ENCODE assay signal across 8 cellular contexts in genomic region chr7:72829291-72829963, GRCh38. TPM values are rescaled to one million over a fixed set of nuclear protein-coding genes. Genes with fewer than 3 reads are reported as not detected.
DNase-seq lines count a peak whose midpoint lies in the region; ATAC-seq and TF ChIP-seq lines count a peak whose summit lies in the region.
"Not testable (repeated sequence)": the region's sequence is repeated elsewhere in the genome, so short reads cannot be mapped to it uniquely, and the experiment has no call there.

No MANE protein-coding gene starts in this region.

- H3K9me3 ChIP-seq in SK-N-SH, result not testable (repeated sequence)

- H2AFZ ChIP-seq in SK-N-SH (ENCODE audit: low read depth), result peak overlapping the region; percentile 70; the same call in 1 of the 2 replicates

- not testable (repeated sequence) for H3K27me3 ChIP-seq in SK-N-SH (ENCODE audit: insufficient read depth)

- H3K27ac ChIP-seq in SK-N-SH (ENCODE audit: low read depth in 2 of 2, low read length in 1 of 2), result peak overlapping the region; percentile 69 to 93
- peak overlapping the region; percentile 89 for H3K27ac ChIP-seq in temporal lobe (ENCODE audit: low read depth, low read length)

- not testable (repeated sequence) for TF ChIP-seq CTCF in GM10248 (IDR thresholded peaks at IDR 0.05; ENCODE audit: control extremely low read depth, extremely low read depth, low read depth, missing control alignments); SK-N-SH (IDR thresholded peaks at IDR 0.05)

- POLR2A ChIA-PET in GM10248 (lab: Yijun Ruan, JAX) (interaction anchor here (0.5 to 1.2 kb wide), 2 partner anchors 9 to 93 kb away, joined by 3 to 5 read pairs; no protein-coding TSS in a partner anchor), SK-N-SH (lab: Yijun Ruan, JAX) (interaction anchor here (0.6 kb wide), 1 partner anchor 91 kb away, joined by 3 read pairs; no protein-coding TSS in a partner anchor)

- peak overlapping the region; percentile 67 to 96 for H3K4me3 ChIP-seq in SK-N-SH (ENCODE audit: low read depth in 2 of 2, low read length in 1 of 2)

- H3K79me2 ChIP-seq in SK-N-SH (ENCODE audit: insufficient read depth), result peaks cover 57% of the 10 kb centered on the region

- H4K20me1 ChIP-seq in SK-N-SH (ENCODE audit: insufficient read depth), result not testable (repeated sequence)

- peak; percentile 49 for ATAC-seq in HG02610 (IDR thresholded peaks at IDR 0.05; ENCODE audit: unreplicated experiment)
- peak; percentile 62 to 64 for ATAC-seq in activated naive CD4-positive, alpha-beta T cell treated with anti-CD3 and anti-CD28 coated beads, Interleukin-2, amount 50 U/mL, for 72 hours

- H3K36me3 Mint-ChIP-seq in activated naive CD4-positive, alpha-beta T cell treated with anti-CD3 and anti-CD28 coated beads, Interleukin-2, amount 50 U/mL, for 72 hours, result peaks cover 17 to 25% of the 10 kb centered on the region in 2 donors

- H3K4me1 ChIP-seq in SK-N-SH (ENCODE audit: control insufficient read depth in 1 of 2, insufficient read depth in 2 of 2, low read depth in 1 of 2, low read length in 1 of 2), result not testable (repeated sequence)

- H3K9ac ChIP-seq in SK-N-SH, result peak overlapping the region; percentile 82

- not testable (repeated sequence) for H3K9me2 ChIP-seq in SK-N-SH

- peak overlapping the region; percentile 93 to 97 for H3K27ac Mint-ChIP-seq in activated naive CD4-positive, alpha-beta T cell treated with anti-CD3 and anti-CD28 coated beads, Interleukin-2, amount 50 U/mL, for 72 hours

- not testable (repeated sequence) for H3K9me3 Mint-ChIP-seq in activated naive CD4-positive, alpha-beta T cell treated with anti-CD3 and anti-CD28 coated beads, Interleukin-2, amount 50 U/mL, for 72 hours

- peaks cover 35% of the 10 kb centered on the region for H3F3A ChIP-seq in SK-N-SH (replicated peaks; ENCODE audit: insufficient read depth)

- TF ChIP-seq RAD21 in SK-N-SH (IDR thresholded peaks at IDR 0.05; ENCODE audit: low read length), result not testable (repeated sequence)

- H3K4me2 ChIP-seq in SK-N-SH, result peak overlapping the region; percentile 83

- WGBS in SK-N-SH (ENCODE audit: low lambda C conversion rate), result under 1% methylated on average over 56 of the region's 58 CpGs

- H3K36me3 ChIP-seq in SK-N-SH (replicated peaks in 1 of 2; ENCODE audit: control insufficient read depth in 1 of 2, insufficient read depth in 2 of 2, low read length in 1 of 2), result peaks cover 13 to 36% of the 10 kb centered on the region in 2 experiments

- CTCF ChIA-PET in GM10248 (lab: Yijun Ruan, JAX) (interaction anchor here (0.7 to 1.2 kb wide), 2 partner anchors 9 to 86 kb away, joined by 3 read pairs; no protein-coding TSS in a partner anchor), SK-N-SH (lab: Yijun Ruan, JAX) (interaction anchor here (0.7 to 1.8 kb wide), 3 partner anchors 9 to 90 kb away, joined by 4 to 13 read pairs (median 4); no protein-coding TSS in a partner anchor)

- DNase-seq in GM10248 (ENCODE audit: extremely low spot score), result peak; percentile 78
- peak; percentile 100 for DNase-seq in NCI-H1092 (lab: John Stamatoyannopoulos, UW)
- peak; percentile 84 for DNase-seq in SK-N-SH
- peak; percentile 93 to 97 for DNase-seq in activated naive CD4-positive, alpha-beta T cell treated with anti-CD3 and anti-CD28 coated beads, Interleukin-2, amount 50 U/mL, for 72 hours (ENCODE audit: low spot score in 2 of 2)
- peak; percentile 98 for DNase-seq in glomerular visceral epithelial cell (ENCODE audit: extremely low spot score)
- DNase-seq in occipital lobe (lab: John Stamatoyannopoulos, UW), result peak; percentile 90

- not testable (repeated sequence) for TF ChIP-seq EP300 in SK-N-SH (IDR thresholded peaks at IDR 0.05; ENCODE audit: borderline replicate concordance in 1 of 2, low read depth in 1 of 2, low read length in 1 of 2)

TF ChIP-seq in SK-N-SH, 30 proteins besides CTCF, POLR2A, EP300 and RAD21:
- TF ChIP-seq YY1 (IDR thresholded peaks at IDR 0.05; ENCODE audit: low read depth) (peak; percentile 81), NRF1 (IDR thresholded peaks at IDR 0.05; ENCODE audit: low read depth, low read length) (peak; percentile 94), TAF1 (IDR thresholded peaks at IDR 0.05; ENCODE audit: borderline replicate concordance, low read depth, low read length) (peak; percentile 43; the same call in 1 of the 2 replicates), GABPA (IDR thresholded peaks at IDR 0.05; ENCODE audit: low read depth) (peak; percentile 86), MXI1 (IDR thresholded peaks at IDR 0.05; ENCODE audit: low read depth, low read length) (peak; percentile 84), CHD2 (IDR thresholded peaks at IDR 0.05; ENCODE audit: low read length, partially characterized antibody) (peak; percentile 75), PBX3 (IDR thresholded peaks at IDR 0.05) (peak; percentile 35; the same call in 1 of the 2 replicates), POLR2AphosphoS5 (IDR thresholded peaks at IDR 0.05; ENCODE audit: low read depth, low read length) (peak; percentile 73), RFX5 (IDR thresholded peaks at IDR 0.05; ENCODE audit: low read length) (peak; percentile 27; the same call in 1 of the 2 replicates)

RNA-seq across cellular contexts. Expression of gene TYW1B, which starts 1.4 kb away (rescaled TPM):
- 1.4 and 1.8 TPM in 2 replicates for polyA plus RNA-seq in SK-N-SH (2012; rRNA removed)
- 1.4 and 1.7 TPM in 2 replicates for polyA plus RNA-seq in SK-N-SH (2012; cell fraction: cytosol; rRNA removed)
- polyA plus RNA-seq in SK-N-SH (2012; cell fraction: nucleus; rRNA removed), result 1.6 and 3.4 TPM in 2 replicates
- total RNA-seq in activated naive CD4-positive, alpha-beta T cell treated with anti-CD3 and anti-CD28 coated beads, Interleukin-2, amount 50 U/mL, for 72 hours, result 1 to 10 TPM; 2.1 to 2.8 TPM
- total RNA-seq in occipital lobe (1.9 TPM), temporal lobe (2.7 TPM)

Comparison
In these comparisons a context has a peak if more than half of its experiments do, and no peak if none do; other contexts are left out.
1. Peak in every context shown above with its lines: DNase-seq, ATAC-seq, H3K4me3 ChIP-seq and H3K27ac ChIP-seq.